1 cellular context compared by ENCODE assay signal in the genomic region with DNA sequence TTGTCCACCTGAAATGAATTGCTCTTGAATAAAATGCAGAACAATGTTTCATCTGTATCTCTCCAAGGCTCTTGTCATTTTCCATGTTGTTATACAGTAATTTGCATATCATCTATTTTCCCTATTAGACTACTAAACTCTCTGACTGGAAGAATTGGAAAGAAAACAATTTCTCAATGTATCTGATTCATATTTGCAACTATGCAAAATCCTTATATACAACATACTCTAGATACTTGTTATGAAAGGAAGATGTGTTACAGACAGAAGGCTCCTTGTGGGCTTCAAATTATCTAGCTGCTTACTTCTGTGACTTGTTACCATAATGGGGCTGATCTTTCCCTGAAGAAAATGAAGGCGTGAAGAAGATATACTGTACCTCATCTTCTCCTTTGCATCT.
TF ChIP-seq lines count a peak whose summit lies in the region.

No MANE protein-coding gene starts in this region.

TF ChIP-seq in A549, 52 proteins besides CTCF, POLR2A, EP300 and RAD21 (continued from another document):
- TF ChIP-seq USF2 (IDR thresholded peaks at IDR 0.05): no peak
- TF ChIP-seq, protein P1, sequence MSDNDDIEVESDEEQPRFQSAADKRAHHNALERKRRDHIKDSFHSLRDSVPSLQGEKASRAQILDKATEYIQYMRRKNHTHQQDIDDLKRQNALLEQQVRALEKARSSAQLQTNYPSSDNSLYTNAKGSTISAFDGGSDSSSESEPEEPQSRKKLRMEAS (IDR thresholded peaks at IDR 0.05): no peak
- no peak for TF ChIP-seq MYC (IDR thresholded peaks at IDR 0.05; ENCODE audit: borderline replicate concordance, low read length)
- no peak for TF ChIP-seq RARB (CRISPR knock-in tag; IDR thresholded peaks at IDR 0.05)
